ENCODE assay signal across 19 cellular contexts in the genomic region with DNA sequence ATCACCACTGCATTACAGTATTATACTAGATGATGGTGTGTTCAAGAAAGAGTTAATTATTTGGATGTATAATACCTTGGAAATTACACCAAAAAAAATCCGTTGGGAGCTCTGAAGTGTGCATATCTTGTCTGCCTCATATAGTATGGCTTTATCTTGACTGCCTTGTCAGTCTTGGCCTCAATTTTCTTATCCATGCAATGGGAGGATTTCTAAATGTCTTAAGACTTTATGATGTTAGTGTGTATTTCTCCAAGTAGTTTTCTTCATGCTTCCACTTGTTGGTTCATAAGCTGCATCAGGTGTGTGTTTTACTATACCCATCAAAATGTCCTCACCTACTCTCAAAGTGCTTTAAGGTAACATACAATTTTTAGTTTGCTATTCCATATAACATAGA.
"Had no signal": no experiment of that assay in that cellular context is flagged by ENCODE, and none has a peak within 500 bp of the region (broad histone marks: within the 10 kb centered on the region; RNA-seq: fewer than 3 reads in every experiment).

No MANE protein-coding gene starts in this region.

- H3K27me3 ChIP-seq: gastroesophageal sphincter, ovary, suprapubic skin, transverse colon had no signal

- H3K27ac ChIP-seq: ovary, suprapubic skin had no signal

- H3K27ac Mint-ChIP-seq: activated CD4-positive, alpha-beta memory T cell treated with anti-CD3 and anti-CD28 coated beads, Interleukin-2, amount 10 ng/mL, durations not matched to agents 7 days and 5 days; activated CD8-positive, alpha-beta memory T cell treated with anti-CD3 and anti-CD28 coated beads, Interleukin-2, amount 10 ng/mL, durations not matched to agents 7 days and 5 days; activated naive CD8-positive, alpha-beta T cell; naive thymus-derived CD8-positive, alpha-beta T cell had no signal

- H3K9me3 Mint-ChIP-seq: activated CD4-positive, alpha-beta memory T cell treated with anti-CD3 and anti-CD28 coated beads, Interleukin-2, amount 10 ng/mL, durations not matched to agents 7 days and 5 days; immature natural killer cell; naive thymus-derived CD8-positive, alpha-beta T cell had no signal

- DNase-seq: activated CD4-positive, alpha-beta memory T cell treated with anti-CD3 and anti-CD28 coated beads, Interleukin-2, amount 10 ng/mL, durations not matched to agents 7 days and 5 days; activated CD4-positive, alpha-beta T cell treated with anti-CD3 and anti-CD28 coated beads for 48 hours; activated CD4-positive, CD25-positive, alpha-beta regulatory T cell; activated CD8-positive, alpha-beta memory T cell treated with anti-CD3 and anti-CD28 coated beads, Interleukin-2, amount 10 ng/mL, durations not matched to agents 7 days and 5 days; cerebellar nuclear complex; effector CD8-positive, alpha-beta T cell; immature natural killer cell; kidney glomerular epithelial cell; mesendoderm; naive thymus-derived CD8-positive, alpha-beta T cell; ovary; stimulated activated CD4-positive, alpha-beta T cell treated with anti-CD3 and anti-CD28 coated beads, Interleukin-12 subunit alpha, Interleukin-12 subunit beta, amount 100 ng/mL, for 4 hours; stimulated activated CD4-positive, alpha-beta T cell treated with anti-CD3 and anti-CD28 coated beads, Interleukin-2, amount 100 ng/mL, for 24 hours; stimulated activated naive CD8-positive, alpha-beta T cell treated with anti-CD3 and anti-CD28 coated beads, Interleukin-15, Interleukin-2, amounts not matched to agents 100 U/mL and 50 U/mL, for 24 hours; T-helper 9 cell; transverse colon had no signal

- H3K4me3 ChIP-seq: gastroesophageal sphincter, ovary, suprapubic skin, transverse colon had no signal

- H3K36me3 ChIP-seq: gastroesophageal sphincter, ovary, suprapubic skin, transverse colon had no signal

- H3K9me3 ChIP-seq: gastroesophageal sphincter, ovary, suprapubic skin, transverse colon had no signal

- H3K36me3 Mint-ChIP-seq: activated CD8-positive, alpha-beta memory T cell treated with anti-CD3 and anti-CD28 coated beads, Interleukin-2, amount 10 ng/mL, durations not matched to agents 7 days and 5 days; activated naive CD8-positive, alpha-beta T cell; immature natural killer cell; naive thymus-derived CD8-positive, alpha-beta T cell had no signal

- H3K4me3 Mint-ChIP-seq: activated CD4-positive, alpha-beta memory T cell treated with anti-CD3 and anti-CD28 coated beads, Interleukin-2, amount 10 ng/mL, durations not matched to agents 7 days and 5 days; activated CD8-positive, alpha-beta memory T cell treated with anti-CD3 and anti-CD28 coated beads, Interleukin-2, amount 10 ng/mL, durations not matched to agents 7 days and 5 days; activated naive CD8-positive, alpha-beta T cell; immature natural killer cell; naive thymus-derived CD8-positive, alpha-beta T cell had no signal
